Comparison of ENCODE assay signal across 1 cellular context in genomic region chr3:129584631-129585030, GRCh38.
TF ChIP-seq lines count a peak whose summit lies in the region.

No MANE protein-coding gene starts in this region.

TF ChIP-seq in IMR-90, 13 proteins besides CTCF, POLR2A, EP300 and RAD21:
- TF ChIP-seq NFE2L2 (IDR thresholded peaks at IDR 0.05; ENCODE audit: low read depth, low read length) (no peak), CEBPB (IDR thresholded peaks at IDR 0.05; ENCODE audit: low read depth, low read length) (no peak), CHD1 (IDR thresholded peaks at IDR 0.05; ENCODE audit: low read depth, low read length) (no peak), USF2 (IDR thresholded peaks at IDR 0.05; ENCODE audit: low read depth, low read length) (no peak), BHLHE40 (IDR thresholded peaks at IDR 0.05; ENCODE audit: low read depth, low read length) (no peak), MAZ (IDR thresholded peaks at IDR 0.05; ENCODE audit: borderline replicate concordance, low read depth, low read length) (no peak), RCOR1 (IDR thresholded peaks at IDR 0.05; ENCODE audit: insufficient replicate concordance, low read length) (no peak), RFX5 (IDR thresholded peaks at IDR 0.05; ENCODE audit: low read depth, low read length) (no peak), SMC3 (IDR thresholded peaks at IDR 0.05; ENCODE audit: low read depth, low read length) (no peak), MAFK (IDR thresholded peaks at IDR 0.05; ENCODE audit: low read depth, low read length) (no peak), FOS (IDR thresholded peaks at IDR 0.05; ENCODE audit: low read depth, low read length) (no peak), MXI1 (IDR thresholded peaks at IDR 0.05; ENCODE audit: borderline replicate concordance, low read depth, low read length) (no peak)
- TF ChIP-seq, protein P1, sequence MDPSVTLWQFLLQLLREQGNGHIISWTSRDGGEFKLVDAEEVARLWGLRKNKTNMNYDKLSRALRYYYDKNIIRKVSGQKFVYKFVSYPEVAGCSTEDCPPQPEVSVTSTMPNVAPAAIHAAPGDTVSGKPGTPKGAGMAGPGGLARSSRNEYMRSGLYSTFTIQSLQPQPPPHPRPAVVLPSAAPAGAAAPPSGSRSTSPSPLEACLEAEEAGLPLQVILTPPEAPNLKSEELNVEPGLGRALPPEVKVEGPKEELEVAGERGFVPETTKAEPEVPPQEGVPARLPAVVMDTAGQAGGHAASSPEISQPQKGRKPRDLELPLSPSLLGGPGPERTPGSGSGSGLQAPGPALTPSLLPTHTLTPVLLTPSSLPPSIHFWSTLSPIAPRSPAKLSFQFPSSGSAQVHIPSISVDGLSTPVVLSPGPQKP (IDR thresholded peaks at IDR 0.05; ENCODE audit: borderline replicate concordance, low read depth, low read length), result no peak
